In genomic region chr13:44393391-44393790, GRCh38 we compare ENCODE assay signal across 1 cellular context.
TF ChIP-seq lines count a peak whose summit lies in the region.

No MANE protein-coding gene starts in this region.

TF ChIP-seq in WTC11, 78 proteins besides CTCF, POLR2A, EP300 and RAD21 (continued from another document):
- TF ChIP-seq HMGA2 (CRISPR knock-in tag; IDR thresholded peaks at IDR 0.05) (no peak), NR2C2 (CRISPR knock-in tag; IDR thresholded peaks at IDR 0.05) (no peak), STAT6 (CRISPR knock-in tag; conservative IDR thresholded peaks at IDR 0.05; ENCODE audit: low read depth) (no peak), FOXK1 (CRISPR knock-in tag; IDR thresholded peaks at IDR 0.05) (no peak), MXD4 (CRISPR knock-in tag; IDR thresholded peaks at IDR 0.05; ENCODE audit: borderline replicate concordance) (no peak), GRHL2 (CRISPR knock-in tag; IDR thresholded peaks at IDR 0.05; ENCODE audit: insufficient replicate concordance, severe bottlenecking) (no peak), MLX (CRISPR knock-in tag; IDR thresholded peaks at IDR 0.05) (no peak), ELF4 (CRISPR knock-in tag; IDR thresholded peaks at IDR 0.05; ENCODE audit: low read depth) (no peak)
- TF ChIP-seq, protein P1, sequence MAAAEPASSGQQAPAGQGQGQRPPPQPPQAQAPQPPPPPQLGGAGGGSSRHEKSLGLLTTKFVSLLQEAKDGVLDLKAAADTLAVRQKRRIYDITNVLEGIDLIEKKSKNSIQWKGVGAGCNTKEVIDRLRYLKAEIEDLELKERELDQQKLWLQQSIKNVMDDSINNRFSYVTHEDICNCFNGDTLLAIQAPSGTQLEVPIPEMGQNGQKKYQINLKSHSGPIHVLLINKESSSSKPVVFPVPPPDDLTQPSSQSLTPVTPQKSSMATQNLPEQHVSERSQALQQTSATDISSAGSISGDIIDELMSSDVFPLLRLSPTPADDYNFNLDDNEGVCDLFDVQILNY (CRISPR knock-in tag; IDR thresholded peaks at IDR 0.05) = no peak
- TF ChIP-seq, protein P2, sequence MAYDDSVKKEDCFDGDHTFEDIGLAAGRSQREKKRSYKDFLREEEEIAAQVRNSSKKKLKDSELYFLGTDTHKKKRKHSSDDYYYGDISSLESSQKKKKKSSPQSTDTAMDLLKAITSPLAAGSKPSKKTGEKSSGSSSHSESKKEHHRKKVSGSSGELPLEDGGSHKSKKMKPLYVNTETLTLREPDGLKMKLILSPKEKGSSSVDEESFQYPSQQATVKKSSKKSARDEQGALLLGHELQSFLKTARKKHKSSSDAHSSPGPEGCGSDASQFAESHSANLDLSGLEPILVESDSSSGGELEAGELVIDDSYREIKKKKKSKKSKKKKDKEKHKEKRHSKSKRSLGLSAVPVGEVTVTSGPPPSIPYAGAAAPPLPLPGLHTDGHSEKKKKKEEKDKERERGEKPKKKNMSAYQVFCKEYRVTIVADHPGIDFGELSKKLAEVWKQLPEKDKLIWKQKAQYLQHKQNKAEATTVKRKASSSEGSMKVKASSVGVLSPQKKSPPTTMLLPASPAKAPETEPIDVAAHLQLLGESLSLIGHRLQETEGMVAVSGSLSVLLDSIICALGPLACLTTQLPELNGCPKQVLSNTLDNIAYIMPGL (CRISPR knock-in tag; IDR thresholded peaks at IDR 0.05) = no peak
- TF ChIP-seq, protein P3, sequence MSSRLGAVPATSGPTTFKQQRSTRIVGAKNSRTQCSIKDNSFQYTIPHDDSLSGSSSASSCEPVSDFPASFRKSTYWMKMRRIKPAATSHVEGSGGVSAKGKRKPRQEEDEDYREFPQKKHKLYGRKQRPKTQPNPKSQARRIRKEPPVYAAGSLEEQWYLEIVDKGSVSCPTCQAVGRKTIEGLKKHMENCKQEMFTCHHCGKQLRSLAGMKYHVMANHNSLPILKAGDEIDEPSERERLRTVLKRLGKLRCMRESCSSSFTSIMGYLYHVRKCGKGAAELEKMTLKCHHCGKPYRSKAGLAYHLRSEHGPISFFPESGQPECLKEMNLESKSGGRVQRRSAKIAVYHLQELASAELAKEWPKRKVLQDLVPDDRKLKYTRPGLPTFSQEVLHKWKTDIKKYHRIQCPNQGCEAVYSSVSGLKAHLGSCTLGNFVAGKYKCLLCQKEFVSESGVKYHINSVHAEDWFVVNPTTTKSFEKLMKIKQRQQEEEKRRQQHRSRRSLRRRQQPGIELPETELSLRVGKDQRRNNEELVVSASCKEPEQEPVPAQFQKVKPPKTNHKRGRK (CRISPR knock-in tag; IDR thresholded peaks at IDR 0.05; ENCODE audit: borderline replicate concordance) = no peak
